Comparison of ENCODE assay signal across 13 cellular contexts in the genomic region with DNA sequence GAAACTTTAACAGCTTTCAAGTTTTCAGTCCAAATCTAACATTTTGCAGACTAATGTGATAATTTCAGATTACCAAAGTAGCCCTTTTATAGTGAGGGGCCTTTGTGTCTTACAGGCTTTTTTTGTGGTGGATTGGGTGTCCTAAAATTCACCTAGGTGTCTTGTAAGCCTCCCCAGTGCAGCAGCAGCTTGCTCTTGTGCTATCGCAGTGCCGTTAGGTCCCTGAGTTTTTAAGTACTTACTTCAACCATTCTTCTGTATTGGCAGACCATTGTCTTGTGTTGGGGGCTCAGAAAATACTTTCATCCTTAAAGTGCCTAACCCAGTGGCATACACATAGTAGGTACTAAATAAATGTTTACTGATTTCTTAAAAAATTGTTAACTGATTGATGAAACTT. TPM values are rescaled to one million over a fixed set of nuclear protein-coding genes. Genes with fewer than 3 reads are reported as not detected.
DNase-seq lines count a peak whose midpoint lies in the region; ATAC-seq and TF ChIP-seq lines count a peak whose summit lies in the region.
"Had no signal": no experiment of that assay in that cellular context is flagged by ENCODE, and none has a peak within 500 bp of the region (broad histone marks: within the 10 kb centered on the region; RNA-seq: fewer than 3 reads in every experiment).

No MANE protein-coding gene starts in this region.

- peaks cover 2% of the 10 kb centered on the region in 2 donors for H3K36me3 Mint-ChIP-seq in activated T-cell treated with anti-CD3 and anti-CD28 coated beads, Interleukin-2, amount 50 U/mL, for 72 hours (ENCODE audit: insufficient read depth in 2 of 2)
- peaks cover 4% of the 10 kb centered on the region for H3K36me3 Mint-ChIP-seq in activated naive CD8-positive, alpha-beta T cell treated with anti-CD3 and anti-CD28 coated beads for 36 hours
- H3K36me3 Mint-ChIP-seq: naive B cell had no signal

- H3K4me3 Mint-ChIP-seq in activated T-cell treated with anti-CD3 and anti-CD28 coated beads, Interleukin-2, amount 50 U/mL, for 72 hours, result peak overlapping the region; percentile 93 to 95
- H3K4me3 Mint-ChIP-seq in activated naive CD8-positive, alpha-beta T cell treated with anti-CD3 and anti-CD28 coated beads for 36 hours, result peak overlapping the region; percentile 96

- H3K27ac ChIP-seq in layer of hippocampus (ENCODE audit: low read depth, low read length) (peak overlapping the region; percentile 93), tibial nerve (peak overlapping the region in 2 of 4 donors; percentile 96 to 98)

- H3K36me3 ChIP-seq in tibial nerve, result no peaks in the 10 kb centered on the region
- H3K36me3 ChIP-seq: adrenal gland had no signal

- DNase-seq in activated T-cell treated with anti-CD3 and anti-CD28 coated beads, Interleukin-2, amount 50 U/mL, for 72 hours, result no peak
- DNase-seq in activated T-cell treated with anti-CD3 and anti-CD28 coated beads for 4 hours (no peak), tibial nerve (ENCODE audit: low spot score in 2 of 2) (no peak), cerebellar cortex (ENCODE audit: low spot score) (no peak), NOMO-1 treated with dmso at 0.1 percent for 144 hours (lab: John Stamatoyannopoulos, UW; ENCODE audit: unreplicated experiment) (no peak)
- no peak for DNase-seq in activated naive CD8-positive, alpha-beta T cell treated with anti-CD3 and anti-CD28 coated beads for 36 hours
- DNase-seq: adrenal gland, C1 segment of cervical spinal cord, H9, naive B cell had no signal

- no peaks in the 10 kb centered on the region for H3K9me3 Mint-ChIP-seq in activated T-cell treated with anti-CD3 and anti-CD28 coated beads, Interleukin-2, amount 50 U/mL, for 72 hours
- H3K9me3 Mint-ChIP-seq in activated naive CD8-positive, alpha-beta T cell treated with anti-CD3 and anti-CD28 coated beads for 36 hours, result no peaks in the 10 kb centered on the region
- H3K9me3 Mint-ChIP-seq: H9; naive B cell; T-helper 1 cell treated with Interleukin-12 subunit alpha and Interleukin-12 subunit beta and Interleukin-4 antibody, amounts not matched to agents 30 μg/mL and 1 μg/mL, for 36 hours had no signal

- no peak overlapping the region for H3K27ac Mint-ChIP-seq in activated T-cell treated with anti-CD3 and anti-CD28 coated beads, Interleukin-2, amount 50 U/mL, for 72 hours
- no peak overlapping the region for H3K27ac Mint-ChIP-seq in activated naive CD8-positive, alpha-beta T cell treated with anti-CD3 and anti-CD28 coated beads for 36 hours
- H3K27ac Mint-ChIP-seq: H9 had no signal

- H3K9me3 ChIP-seq in tibial nerve, result no peaks in the 10 kb centered on the region
- H3K9me3 ChIP-seq: adrenal gland had no signal

- 33 to 63% methylated on average over 2 of the region's 2 CpGs for WGBS in tibial nerve, 2 donors

- H3K4me1 ChIP-seq in tibial nerve, result peaks cover 0 to 54% (median 25%) of the 10 kb centered on the region in 4 donors

- no peak for ATAC-seq in activated T-cell treated with anti-CD3 and anti-CD28 coated beads, Interleukin-2, amount 50 U/mL, for 72 hours (replicated peaks in 1 of 2)
- ATAC-seq in GM18519 (IDR thresholded peaks at IDR 0.05; ENCODE audit: low FRiP score, unreplicated experiment), result no peak

- peak overlapping the region; percentile 83 to 97 (median 90) for H3K4me3 ChIP-seq in tibial nerve

- H3K4me1 Mint-ChIP-seq in activated T-cell treated with anti-CD3 and anti-CD28 coated beads, Interleukin-2, amount 50 U/mL, for 72 hours (ENCODE audit: low read depth), result peaks cover 68% of the 10 kb centered on the region
- H3K4me1 Mint-ChIP-seq in activated naive CD8-positive, alpha-beta T cell treated with anti-CD3 and anti-CD28 coated beads for 36 hours, result peaks cover 63% of the 10 kb centered on the region

- TF ChIP-seq POLR2A in tibial nerve (IDR thresholded peaks at IDR 0.05), result no peak

- TF ChIP-seq EP300 in tibial nerve (IDR thresholded peaks at IDR 0.05), result no peak

- peaks cover 6% of the 10 kb centered on the region for H3K27me3 Mint-ChIP-seq in activated T-cell treated with anti-CD3 and anti-CD28 coated beads, Interleukin-2, amount 50 U/mL, for 72 hours (ENCODE audit: low read depth)
- peaks cover 5% of the 10 kb centered on the region for H3K27me3 Mint-ChIP-seq in activated naive CD8-positive, alpha-beta T cell treated with anti-CD3 and anti-CD28 coated beads for 36 hours
- H3K27me3 Mint-ChIP-seq: naive B cell had no signal

- H3K27me3 ChIP-seq in layer of hippocampus (ENCODE audit: control insufficient read depth, insufficient read depth, low read length) (no peaks in the 10 kb centered on the region), tibial nerve (no peaks in the 10 kb centered on the region)
- H3K27me3 ChIP-seq: adrenal gland had no signal

- no peak for TF ChIP-seq CTCF in tibial nerve (IDR thresholded peaks at IDR 0.05)

RNA-seq across cellular contexts. Expression of a gene that starts 2.1 kb away (rescaled TPM):
- total RNA-seq in activated T-cell treated with anti-CD3 and anti-CD28 coated beads, Interleukin-2, amount 50 U/mL, for 72 hours, result 10 to 100 TPM; 31.6 to 37.7 TPM
- 10 to 100 TPM; 17.3 to 18.7 TPM for total RNA-seq in activated naive CD8-positive, alpha-beta T cell treated with anti-CD3 and anti-CD28 coated beads for 36 hours
- 100 to 1,000 TPM in 1 of 4 donors, 10 to 100 TPM in 3; 49.4 to 108 (median 64.3) TPM for total RNA-seq in tibial nerve
